8 cellular contexts compared by ENCODE assay signal in the genomic region with DNA sequence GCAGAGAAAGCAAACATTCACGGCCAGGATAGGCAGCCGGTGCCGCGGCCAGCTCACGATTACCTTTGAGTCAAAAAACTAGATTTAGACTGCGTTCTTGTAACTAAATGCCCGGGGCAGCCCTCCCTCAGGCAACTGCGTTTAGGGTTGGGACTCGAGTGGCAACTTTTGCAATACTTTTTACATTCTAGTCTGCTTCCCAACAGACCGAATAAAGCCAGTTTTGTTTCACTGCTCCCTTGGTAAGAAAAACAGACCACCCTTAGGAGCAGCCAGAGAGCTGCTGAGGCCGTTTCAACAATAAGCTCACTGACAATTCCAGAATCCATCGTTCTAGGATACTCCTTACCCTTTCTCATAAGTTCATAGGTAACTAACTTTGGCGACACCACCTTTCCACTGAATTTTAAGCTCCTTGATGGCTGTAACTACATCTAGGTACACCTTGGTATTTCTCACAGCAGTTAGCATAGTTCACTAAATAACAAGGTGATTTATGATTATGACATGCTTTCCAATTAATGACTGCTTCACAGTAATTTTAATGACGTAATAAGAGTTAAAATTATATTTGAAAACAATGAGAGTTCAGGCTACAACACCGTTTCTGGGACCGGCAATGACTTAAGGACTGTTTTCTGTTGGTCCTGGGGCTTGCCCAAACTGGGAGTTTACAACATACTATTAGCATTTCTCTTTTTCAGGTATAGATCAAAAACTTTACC. TPM values are rescaled to one million over a fixed set of nuclear protein-coding genes. Genes with fewer than 3 reads are reported as not detected.
DNase-seq lines count a peak whose midpoint lies in the region; ATAC-seq and TF ChIP-seq lines count a peak whose summit lies in the region.

No MANE protein-coding gene starts in this region.

- no peak for ATAC-seq in HG03457 (IDR thresholded peaks at IDR 0.05; ENCODE audit: unreplicated experiment)
- ATAC-seq in HG03442 (IDR thresholded peaks at IDR 0.05; ENCODE audit: unreplicated experiment): no peak

- H3K27ac ChIP-seq in RWPE1 (peak overlapping the region; percentile 99), duodenal mucosa (ENCODE audit: low read depth, low read length) (peak overlapping the region; percentile 92), uterus (peak overlapping the region; percentile 96 to 97)

- H3K4me1 ChIP-seq in duodenal mucosa (ENCODE audit: control insufficient read depth in 1 of 2, insufficient read depth in 2 of 2, low read length in 2 of 2) (peaks cover 6 to 33% of the 10 kb centered on the region in 2 donors), mononuclear cell (ENCODE audit: insufficient read depth, low read length) (peaks cover 53% of the 10 kb centered on the region), uterus (peaks cover 5 to 7% of the 10 kb centered on the region in 2 donors)

- H3K9me3 ChIP-seq in duodenal mucosa (ENCODE audit: control insufficient read depth in 1 of 2, low read length in 2 of 2) (no peaks in the 10 kb centered on the region), mononuclear cell (ENCODE audit: low read depth, low read length) (no peaks in the 10 kb centered on the region), uterus (no peaks in the 10 kb centered on the region)

- POLR2A ChIA-PET in RWPE1 (lab: Yijun Ruan, JAX; ENCODE audit: low non-redundant PET): interaction anchor here (0.6 to 1.1 kb wide), 3 partner anchors 9 to 378 kb away, joined by 3 to 6 read pairs (median 3); no protein-coding TSS in a partner anchor

- H3K27me3 ChIP-seq in duodenal mucosa (ENCODE audit: control insufficient read depth in 1 of 2, insufficient read depth in 2 of 2, low read length in 2 of 2): no peaks in the 10 kb centered on the region
- H3K27me3 ChIP-seq in mononuclear cell (ENCODE audit: insufficient read depth, low read length): no peaks in the 10 kb centered on the region
- no peaks in the 10 kb centered on the region for H3K27me3 ChIP-seq in uterus

- CTCF ChIA-PET in RWPE1 (lab: Yijun Ruan, JAX): no interaction called here

- TF ChIP-seq POLR2A in uterus (IDR thresholded peaks at IDR 0.05): no peak

- H3K36me3 ChIP-seq in duodenal mucosa (ENCODE audit: control insufficient read depth in 1 of 2, insufficient read depth in 2 of 2, low read length in 2 of 2) (no peaks in the 10 kb centered on the region), uterus (no peaks in the 10 kb centered on the region)

- H3K4me3 ChIP-seq in duodenal mucosa (ENCODE audit: low read depth in 1 of 2, low read length in 2 of 2): peak overlapping the region; percentile 78 to 96
- H3K4me3 ChIP-seq in mononuclear cell (ENCODE audit: low read length): peak overlapping the region; percentile 90
- H3K4me3 ChIP-seq in uterus: peak overlapping the region; percentile 68 to 87

- DNase-seq in activated naive CD4-positive, alpha-beta T cell (lab: John Stamatoyannopoulos, UW): peak; percentile 40 to 64 (median 53)
- no peak for DNase-seq in activated naive CD4-positive, alpha-beta T cell treated with anti-CD3 and anti-CD28 coated beads, Interleukin-2, amount 50 U/mL, for 16 hours
- DNase-seq in RWPE1 (ENCODE audit: low spot score) (no peak), uterus (no peak)

- no peak for TF ChIP-seq CTCF in RWPE1 (conservative IDR thresholded peaks at IDR 0.05; ENCODE audit: low read depth)
- no peak for TF ChIP-seq CTCF in uterus (IDR thresholded peaks at IDR 0.05)

- intact Hi-C loops in uterus (cut with DNase I; ENCODE audit: low total_unique reads): no loop called here

- peak overlapping the region; percentile 70 to 95 for H3K9ac ChIP-seq in duodenal mucosa (ENCODE audit: low read depth in 1 of 2, low read length in 2 of 2)

RNA-seq across cellular contexts. Expression of a gene that starts 0.9 kb away (rescaled TPM):
- 161 TPM for total RNA-seq in mononuclear cell
- 10 to 100 TPM; 11.8 to 36.8 (median 23.4) TPM for total RNA-seq in uterus

Comparison
In these comparisons a context has a peak if more than half of its experiments do, and no peak if none do; other contexts are left out.
1. DNase-seq: peak in activated naive CD4-positive, alpha-beta T cell (4 of 4); none in activated naive CD4-positive, alpha-beta T cell treated with anti-CD3 and anti-CD28 coated beads, Interleukin-2, amount 50 U/mL, for 16 hours (single experiment), RWPE1 (single experiment) and uterus (0 of 2).
2. Peak in every context shown above with its lines, with median percentiles within 50 percentile points of each other: H3K27ac ChIP-seq and H3K4me3 ChIP-seq.